Comparison of ENCODE assay signal across 8 cellular contexts in the genomic region with DNA sequence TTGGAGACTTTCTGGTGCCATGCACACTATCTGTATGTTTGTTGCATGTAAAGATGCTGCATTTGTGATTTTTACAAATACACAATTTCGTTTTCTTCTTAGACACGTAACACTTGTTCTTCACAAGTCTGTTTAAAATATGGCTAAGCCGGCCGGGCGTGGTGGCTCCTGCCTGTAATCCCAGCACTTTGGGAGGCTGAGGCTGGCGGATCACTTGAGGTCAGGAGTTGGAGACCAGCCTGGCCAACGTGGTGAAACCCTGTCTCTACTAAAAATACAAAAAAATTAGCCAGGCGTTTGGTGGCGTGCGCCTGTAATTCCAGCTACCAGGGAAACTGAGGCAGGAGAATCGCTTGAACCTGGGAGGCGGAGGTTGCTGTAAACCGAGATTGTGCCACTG. TPM values are rescaled to one million over a fixed set of nuclear protein-coding genes. Genes with fewer than 3 reads are reported as not detected.
A peak's percentile ranks its signal among the peaks of the same experiment; 100 is the strongest.
DNase-seq lines count a peak whose midpoint lies in the region; ATAC-seq, FAIRE-seq and TF ChIP-seq lines count a peak whose summit lies in the region.
"Not testable (repeated sequence)": the region's sequence is repeated elsewhere in the genome, so short reads cannot be mapped to it uniquely, and the experiment has no call there.

No MANE protein-coding gene starts in this region.

- not testable (repeated sequence) for H3K79me2 ChIP-seq in DOHH2 (ENCODE audit: control insufficient read depth, low read length); MM.1S (ENCODE audit: low read length); GM12878 (ENCODE audit: control insufficient read depth, insufficient read depth, low read length); trophoblast cell (ENCODE audit: control insufficient read depth, insufficient read depth, low read length, poor library complexity)

- H3K27me3 ChIP-seq in DOHH2 (ENCODE audit: control insufficient read depth, low read length); MM.1S (replicated peaks; ENCODE audit: insufficient read depth, low read length); GM12878 (replicated peaks in 1 of 2; ENCODE audit: control insufficient read depth in 2 of 2, insufficient read depth in 2 of 2, low read length in 1 of 2); esophagus squamous epithelium; lung (ENCODE audit: control insufficient read depth, insufficient read depth); trophoblast cell (ENCODE audit: insufficient read depth, low read length); tibial artery: not testable (repeated sequence)

- H4K91ac ChIP-seq in trophoblast cell (ENCODE audit: low read depth, low read length) = not testable (repeated sequence)

- not testable (repeated sequence) for H3K23ac ChIP-seq in trophoblast cell (ENCODE audit: low read length)

- H3K4me2 ChIP-seq in DOHH2 (ENCODE audit: low read length) = peak overlapping the region; percentile 96
- H3K4me2 ChIP-seq in MM.1S (ENCODE audit: low read depth, low read length) = peak overlapping the region; percentile 95
- peak overlapping the region; percentile 84 for H3K4me2 ChIP-seq in GM12878 (ENCODE audit: control insufficient read depth, insufficient read depth)
- peak overlapping the region; percentile 70 for H3K4me2 ChIP-seq in trophoblast cell (ENCODE audit: low read length)

- H3K4me1 ChIP-seq in DOHH2 (ENCODE audit: control insufficient read depth, low read length) = peaks cover 13% of the 10 kb centered on the region
- H3K4me1 ChIP-seq in MM.1S (ENCODE audit: low read length); GM12878 (ENCODE audit: control insufficient read depth, insufficient read depth, low read length); lung (ENCODE audit: control insufficient read depth in 2 of 2, insufficient read depth in 2 of 2, low read length in 2 of 2); trophoblast cell (ENCODE audit: control insufficient read depth in 1 of 2, insufficient read depth in 2 of 2, low read length in 2 of 2); tibial artery: not testable (repeated sequence)
- peaks cover 0 to 34% (median 4%) of the 10 kb centered on the region in 3 donors for H3K4me1 ChIP-seq in esophagus squamous epithelium

- H2AK5ac ChIP-seq in trophoblast cell (ENCODE audit: low read length) = not testable (repeated sequence)

- H2AFZ ChIP-seq in MM.1S (ENCODE audit: low read length) (peak overlapping the region; percentile 95), GM12878 (ENCODE audit: control insufficient read depth, low read depth, low read length) (peak overlapping the region; percentile 88)
- not testable (repeated sequence) for H2AFZ ChIP-seq in trophoblast cell (ENCODE audit: insufficient read depth, low read length, poor library complexity)

- SMC1A ChIA-PET in GM12878 (lab: Charles Lee; ENCODE audit: uncharacterized antibody, unreplicated experiment) = not testable (repeated sequence)

- TF ChIP-seq POLR2A in GM12878 (IDR thresholded peaks at IDR 0.05; ENCODE audit: low read depth, low read length); esophagus squamous epithelium (IDR thresholded peaks at IDR 0.05): not testable (repeated sequence)

- WGBS in GM12878 (ENCODE audit: insufficient coverage, insufficient replicate concordance, low lambda C conversion rate, missing lambda C conversion rate) = 75% methylated on average over 13 of the region's 13 CpGs
- 72 to 81% methylated on average over 12 of the region's 13 CpGs for WGBS in esophagus squamous epithelium, 2 donors
- WGBS in lung, 2 donors = 82 to 85% methylated on average over 13 of the region's 13 CpGs
- no CpG with 5 or more reads among the region's 13 CpGs for WGBS in trophoblast cell (ENCODE audit: extremely low coverage, insufficient coverage, insufficient read length)

- not testable (repeated sequence) for TF ChIP-seq EP300 in GM12878 (IDR thresholded peaks at IDR 0.05; ENCODE audit: borderline replicate concordance in 1 of 2, control insufficient read depth in 1 of 2, low read depth in 2 of 2, low read length in 2 of 2)

- H3K36me3 Mint-ChIP-seq in activated CD4-positive, alpha-beta T cell treated with anti-CD3 and anti-CD28 coated beads for 36 hours (ENCODE audit: low read depth) = not testable (repeated sequence)

- H3K9me2 ChIP-seq in DOHH2 (replicated peaks; ENCODE audit: control insufficient read depth, low read length); MM.1S (replicated peaks; ENCODE audit: insufficient read depth, low read length): not testable (repeated sequence)

- H3F3A ChIP-seq in DOHH2 (ENCODE audit: control insufficient read depth, insufficient read depth) = not testable (repeated sequence)
- peaks cover 14% of the 10 kb centered on the region for H3F3A ChIP-seq in MM.1S (ENCODE audit: insufficient read depth, low read length)

- not testable (repeated sequence) for H2BK120ac ChIP-seq in trophoblast cell (ENCODE audit: insufficient read depth, low read length, poor library complexity)

- H3K4me3 Mint-ChIP-seq in activated CD4-positive, alpha-beta T cell treated with anti-CD3 and anti-CD28 coated beads for 36 hours = peak overlapping the region; percentile 78

- not testable (repeated sequence) for H4K8ac ChIP-seq in trophoblast cell (ENCODE audit: low read depth, low read length)

- peak overlapping the region; percentile 93 for H3K27ac Mint-ChIP-seq in activated CD4-positive, alpha-beta T cell treated with anti-CD3 and anti-CD28 coated beads for 36 hours

- H3K79me1 ChIP-seq in trophoblast cell (ENCODE audit: low read length) = not testable (repeated sequence)

- H3K9me3 ChIP-seq in DOHH2 (ENCODE audit: control insufficient read depth, insufficient read depth, low read length); MM.1S (replicated peaks; ENCODE audit: insufficient read depth, low read length); GM12878 (replicated peaks; ENCODE audit: control insufficient read depth, insufficient read depth, low read length); esophagus squamous epithelium; lung (ENCODE audit: control insufficient read depth in 2 of 2, insufficient read depth in 1 of 2, low read length in 1 of 2); trophoblast cell (ENCODE audit: insufficient read depth, low read depth, low read length); tibial artery: not testable (repeated sequence)

- not testable (repeated sequence) for H4K20me1 ChIP-seq in DOHH2 (ENCODE audit: control insufficient read depth, insufficient read depth, low read depth, low read length); MM.1S (ENCODE audit: insufficient read depth, low read length); GM12878 (ENCODE audit: control insufficient read depth, insufficient read depth)

- TF ChIP-seq RAD21 in GM12878 (IDR thresholded peaks at IDR 0.05; ENCODE audit: insufficient read depth, low read depth, low read length) = not testable (repeated sequence)

- in situ Hi-C loops in GM12878 (cut with MboI) = not testable (repeated sequence)

- DNase-seq in MM.1S; activated CD4-positive, alpha-beta T cell treated with anti-CD3 and anti-CD28 coated beads for 36 hours; GM12878 (ENCODE audit: low read depth, low spot score); esophagus squamous epithelium (lab: John Stamatoyannopoulos, UW); lung (ENCODE audit: low spot score); trophoblast cell; tibial artery: not testable (repeated sequence)

- not testable (repeated sequence) for H2BK12ac ChIP-seq in trophoblast cell (ENCODE audit: low read length)

- H2BK5ac ChIP-seq in trophoblast cell (ENCODE audit: low read depth, low read length, poor library complexity) = not testable (repeated sequence)

- not testable (repeated sequence) for H3K9me3 Mint-ChIP-seq in activated CD4-positive, alpha-beta T cell treated with anti-CD3 and anti-CD28 coated beads for 36 hours (ENCODE audit: low read depth)

- not testable (repeated sequence) for H3K27me3 Mint-ChIP-seq in activated CD4-positive, alpha-beta T cell treated with anti-CD3 and anti-CD28 coated beads for 36 hours

- intact Hi-C loops in activated CD4-positive, alpha-beta T cell treated with anti-CD3 and anti-CD28 coated beads for 36 hours (cut with DNase I, micrococcal nuclease) = loop anchor here (1.0 kb wide), 3 partner anchors 15 to 195 kb away; a partner anchor contains a TSS
- intact Hi-C loops in GM12878 (cut with micrococcal nuclease; ENCODE audit: unreplicated experiment) = loop anchor here (2.0 kb wide), 1 partner anchor 14 kb away; a partner anchor contains a TSS
- intact Hi-C loops in esophagus squamous epithelium (cut with DNase I); tibial artery (cut with DNase I; ENCODE audit: low total_unique reads): not testable (repeated sequence)

- POLR2A ChIA-PET in activated CD4-positive, alpha-beta T cell treated with anti-CD3 and anti-CD28 coated beads for 36 hours (lab: Charles Lee) = interaction anchor here (1.7 to 1.9 kb wide), 2 partner anchors 15 to 20 kb away, joined by 5 to 12 read pairs; a partner anchor contains a TSS
- POLR2A ChIA-PET in GM12878 (lab: Charles Lee) = interaction anchor here (0.6 to 2.5 kb wide), 2 partner anchors 10 to 26 kb away, joined by 6 to 7 read pairs; no protein-coding TSS in a partner anchor

- not testable (repeated sequence) for FAIRE-seq in GM12878 (lab: Jason Lieb, UNC)

- H3K4me1 Mint-ChIP-seq in activated CD4-positive, alpha-beta T cell treated with anti-CD3 and anti-CD28 coated beads for 36 hours = not testable (repeated sequence)

- not testable (repeated sequence) for H3K14ac ChIP-seq in trophoblast cell (ENCODE audit: low read length)

- not testable (repeated sequence) for H4K12ac ChIP-seq in trophoblast cell (ENCODE audit: low read depth, low read length)

- not testable (repeated sequence) for H3K36me3 ChIP-seq in DOHH2 (ENCODE audit: control insufficient read depth, low read length); MM.1S (replicated peaks; ENCODE audit: insufficient read depth, low read length); GM12878 (ENCODE audit: control insufficient read depth in 2 of 2, insufficient read depth in 2 of 2, low read length in 1 of 2); esophagus squamous epithelium; lung (ENCODE audit: control insufficient read depth in 2 of 2, insufficient read depth in 2 of 2, low read length in 2 of 2); trophoblast cell (ENCODE audit: control insufficient read depth in 1 of 2, insufficient read depth in 2 of 2, low read length in 2 of 2); tibial artery

- CTCF ChIA-PET in activated CD4-positive, alpha-beta T cell treated with anti-CD3 and anti-CD28 coated beads for 36 hours (lab: Charles Lee) = interaction anchor here (0.7 to 1.8 kb wide), 5 partner anchors 10 to 251 kb away, joined by 3 to 8 read pairs (median 6); a partner anchor contains a TSS
- CTCF ChIA-PET in GM12878 (lab: Yijun Ruan, JAX) = interaction anchor here (2.0 kb wide), 1 partner anchor 16 kb away, joined by 5 read pairs; no protein-coding TSS in a partner anchor

- ATAC-seq in activated CD4-positive, alpha-beta T cell treated with anti-CD3 and anti-CD28 coated beads for 36 hours; lung (ENCODE audit: insufficient read depth, low FRiP score): not testable (repeated sequence)
- ATAC-seq in GM12878 = peak; percentile 4; the same call in 1 of the 3 replicates

- RAD21 ChIA-PET in GM12878 (lab: Charles Lee; ENCODE audit: unreplicated experiment) = interaction anchor here (1.7 kb wide), 1 partner anchor 15 kb away, joined by 10 read pairs; a partner anchor contains a TSS

- H3K4ac ChIP-seq in trophoblast cell (ENCODE audit: low read depth, low read length) = not testable (repeated sequence)

- BruUV-seq in GM12878 (replicated peaks; lab: Mats Ljungman, UMichigan) = not testable (repeated sequence)

- H3K9ac ChIP-seq in MM.1S (ENCODE audit: low read length) = peak overlapping the region; percentile 82
- H3K9ac ChIP-seq in GM12878 (ENCODE audit: control insufficient read depth, insufficient read depth, low read length) = not testable (repeated sequence)
- H3K9ac ChIP-seq in trophoblast cell (ENCODE audit: low read length) = peak overlapping the region; percentile 79

- H3K4me3 ChIP-seq in DOHH2 (ENCODE audit: low read length) (peak overlapping the region; percentile 83), MM.1S (ENCODE audit: low read length) (peak overlapping the region; percentile 72), GM12878 (peak overlapping the region; percentile 77), esophagus squamous epithelium (peak overlapping the region in 3 of 4 donors; percentile 53 to 84 (median 64)), tibial artery (peak overlapping the region; percentile 64)
- not testable (repeated sequence) for H3K4me3 ChIP-seq in lung; trophoblast cell (ENCODE audit: low read depth, low read length)

- not testable (repeated sequence) for H3K18ac ChIP-seq in trophoblast cell (ENCODE audit: low read length)

- not testable (repeated sequence) for H3K27ac ChIP-seq in DOHH2 (ENCODE audit: low read depth, low read length); GM12878 (ENCODE audit: control insufficient read depth, insufficient read depth)
- H3K27ac ChIP-seq in MM.1S (ENCODE audit: low read length) (peak overlapping the region; percentile 60; the same call in 1 of the 2 replicates), esophagus squamous epithelium (peak overlapping the region; percentile 77 to 90 (median 86)), lung (ENCODE audit: low read depth in 1 of 2, low read length in 1 of 2) (peak overlapping the region; percentile 91 to 92), trophoblast cell (ENCODE audit: low read depth, low read length) (peak overlapping the region; percentile 63), tibial artery (peak overlapping the region; percentile 84 to 89)

- not testable (repeated sequence) for TF ChIP-seq CTCF in DOHH2 (IDR thresholded peaks at IDR 0.05; ENCODE audit: low read depth, low read length, poor library complexity, severe bottlenecking); MM.1S (IDR thresholded peaks at IDR 0.05; ENCODE audit: low read length); GM12878 (IDR thresholded peaks at IDR 0.05 in 2 of 3, conservative IDR thresholded peaks at IDR 0.05 in 1 of 3; ENCODE audit: control insufficient read depth in 2 of 3, extremely low read depth in 1 of 3, insufficient read depth in 1 of 3, low read depth in 3 of 3, low read length in 3 of 3); esophagus squamous epithelium (IDR thresholded peaks at IDR 0.05); lung (IDR thresholded peaks at IDR 0.05; ENCODE audit: control extremely low read depth, extremely low read depth); tibial artery (IDR thresholded peaks at IDR 0.05)

RNA-seq across cellular contexts. Expression of a gene that starts 14.7 kb away (rescaled TPM):
- total RNA-seq in activated CD4-positive, alpha-beta T cell treated with anti-CD3 and anti-CD28 coated beads for 36 hours = 100 to 1,000 TPM; 186 to 190 TPM
- 26.9 and 31.7 TPM in 2 replicates for total RNA-seq in GM12878 (2013; cell fraction: nucleolus; rRNA removed)
- total RNA-seq in GM12878 (2014; rRNA removed) = 202 and 211 TPM in 2 replicates
- 244 and 260 TPM in 2 replicates for total RNA-seq in GM12878 (2014; rRNA removed; fragmentation: Illumina TruSeq; extraction: Trizol)
- 242 and 254 TPM in 2 replicates for total RNA-seq in GM12878 (2021)
- 88.2 TPM for polyA plus RNA-seq in GM12878 (2011; ENCODE audit: low read depth)
- polyA plus RNA-seq in GM12878 (2011; rRNA removed) = 201 and 232 TPM in 2 replicates
- 251 and 257 TPM in 2 replicates for polyA plus RNA-seq in GM12878 (2011; cell fraction: cytosol; rRNA removed)
- polyA plus RNA-seq in GM12878 (2011; cell fraction: nucleus; rRNA removed) = 136 and 222 TPM in 2 replicates
- 103 and 109 TPM in 2 replicates for polyA plus RNA-seq in GM12878 (2012)
- polyA plus RNA-seq in GM12878 (2014; fragmentation: Illumina TruSeq; extraction: Trizol) = 307 and 332 TPM in 2 replicates
- polyA plus RNA-seq in GM12878 (2014; fragmentation: Nextera tagmentation; extraction: Ambion mirVana) = 100 to 1,000 TPM; 647 to 731 TPM
- polyA plus RNA-seq in GM12878 (2014; rRNA removed) = 211 and 212 TPM in 2 replicates
- polyA plus RNA-seq in GM12878 (2016; fragmentation: Nextera tagmentation; extraction: Ambion mirVana) = 100 to 1,000 TPM; 567 to 584 TPM
- polyA minus RNA-seq in GM12878 (2011; rRNA and poly(A)+ RNA removed) = 333 and 392 TPM in 2 replicates
- 116 and 120 TPM in 2 replicates for polyA minus RNA-seq in GM12878 (2011; cell fraction: cytosol; rRNA and poly(A)+ RNA removed)
- polyA minus RNA-seq in GM12878 (2011; cell fraction: nucleus; rRNA and poly(A)+ RNA removed) = 62.3 and 107 TPM in 2 replicates
- total RNA-seq in esophagus squamous epithelium = 10 to 100 TPM; 35.5 to 97.8 (median 60.3) TPM
- total RNA-seq in lung = 10 to 100 TPM; 17.5 to 20.2 TPM
- 10 to 100 TPM; 16.1 to 24.4 TPM for polyA plus RNA-seq in lung
- 215 and 223 TPM in 2 replicates for polyA plus RNA-seq in trophoblast cell (2013)

RNA-seq across cellular contexts. Expression of a gene that starts 24.5 kb away (rescaled TPM):
- total RNA-seq in activated CD4-positive, alpha-beta T cell treated with anti-CD3 and anti-CD28 coated beads for 36 hours = 10 to 100 TPM; 19.4 to 23.7 TPM
- total RNA-seq in GM12878 (2013; cell fraction: nucleolus; rRNA removed) = 0.56 and 1.4 TPM in 2 replicates
- total RNA-seq in GM12878 (2014; rRNA removed) = 9.3 and 10.1 TPM in 2 replicates
- 4.6 and 5.6 TPM in 2 replicates for total RNA-seq in GM12878 (2014; rRNA removed; fragmentation: Illumina TruSeq; extraction: Trizol)
- 5.8 and 6.4 TPM in 2 replicates for total RNA-seq in GM12878 (2021)
- 5.2 TPM for polyA plus RNA-seq in GM12878 (2011; ENCODE audit: low read depth)
- 6.6 and 7.1 TPM in 2 replicates for polyA plus RNA-seq in GM12878 (2011; rRNA removed)
- 3.8 and 7.5 TPM in 2 replicates for polyA plus RNA-seq in GM12878 (2011; cell fraction: cytosol; rRNA removed)
- 2.9 and 4.0 TPM in 2 replicates for polyA plus RNA-seq in GM12878 (2011; cell fraction: nucleus; rRNA removed)
- polyA plus RNA-seq in GM12878 (2012) = 4.8 and 6.4 TPM in 2 replicates
- polyA plus RNA-seq in GM12878 (2014; fragmentation: Illumina TruSeq; extraction: Trizol) = 5.9 TPM in 2 replicates
- 1 to 10 TPM; 3.3 to 3.4 TPM for polyA plus RNA-seq in GM12878 (2014; fragmentation: Nextera tagmentation; extraction: Ambion mirVana)
- polyA plus RNA-seq in GM12878 (2014; rRNA removed) = 7.0 and 8.1 TPM in 2 replicates
- 10 to 100 TPM in 1 of 2 experiments, 1 to 10 TPM in 1; 9.4 to 12.3 TPM for polyA plus RNA-seq in GM12878 (2016; fragmentation: Nextera tagmentation; extraction: Ambion mirVana)
- polyA minus RNA-seq in GM12878 (2011; rRNA and poly(A)+ RNA removed) = 3.5 and 4.0 TPM in 2 replicates
- polyA minus RNA-seq in GM12878 (2011; cell fraction: cytosol; rRNA and poly(A)+ RNA removed) = 1.6 and 4.3 TPM in 2 replicates
- polyA minus RNA-seq in GM12878 (2011; cell fraction: nucleus; rRNA and poly(A)+ RNA removed) = 1.2 and 1.4 TPM in 2 replicates
- 10 to 100 TPM in 1 of 4 donors, 1 to 10 TPM in 3; 6.4 to 10.7 (median 7.2) TPM for total RNA-seq in esophagus squamous epithelium
- 10 to 100 TPM; 11.2 to 11.6 TPM for total RNA-seq in lung
- polyA plus RNA-seq in lung = 10 to 100 TPM in 1 of 2 donors, 1 to 10 TPM in 1; 7.0 to 11.0 TPM
- 7.4 and 8.3 TPM in 2 replicates for polyA plus RNA-seq in trophoblast cell (2013)
